ENCODE assay signal across 18 cellular contexts in the genomic region with DNA sequence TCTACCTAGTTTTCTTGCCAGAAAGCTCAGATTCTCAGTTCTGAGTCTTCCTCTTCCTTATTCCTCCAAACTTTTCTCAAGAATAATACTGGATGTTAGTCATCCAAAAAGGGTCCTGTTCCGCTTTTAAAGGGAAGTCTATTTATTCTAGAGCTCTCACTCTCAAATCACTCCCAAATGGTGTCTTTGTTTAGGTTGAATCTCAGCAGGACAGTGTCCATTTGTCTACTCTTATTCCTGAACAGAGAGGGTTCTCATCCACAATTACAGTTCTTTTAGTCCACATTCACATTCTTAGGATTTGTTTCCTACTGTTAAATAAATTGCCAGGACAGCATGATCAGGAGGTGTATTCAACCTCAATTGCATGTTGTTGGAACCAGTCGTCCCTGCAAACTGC.
"Had no signal": no experiment of that assay in that cellular context is flagged by ENCODE, and none has a peak within 500 bp of the region (broad histone marks: within the 10 kb centered on the region; RNA-seq: fewer than 3 reads in every experiment).

No MANE protein-coding gene starts in this region.

- H3K9me3 ChIP-seq: gastrocnemius medialis, prostate gland, right atrium auricular region, stomach, thyroid gland, vagina had no signal

- H3K27ac ChIP-seq: coronary artery, gastrocnemius medialis, prostate gland, right atrium auricular region, stomach, thyroid gland, vagina had no signal

- H3K27me3 ChIP-seq: gastrocnemius medialis, right atrium auricular region, stomach, thyroid gland, vagina had no signal

- H3K4me3 ChIP-seq: coronary artery, gastrocnemius medialis, lung, prostate gland, right atrium auricular region, smooth muscle cell, stomach, thyroid gland, vagina had no signal

- DNase-seq: effector memory CD8-positive, alpha-beta T cell; gastrocnemius medialis; kidney; natural killer cell; stimulated activated CD4-positive, alpha-beta T cell treated with anti-CD3 and anti-CD28 coated beads, Interleukin-12 subunit alpha, Interleukin-12 subunit beta, amount 100 ng/mL, for 4 hours; stimulated activated CD4-positive, alpha-beta T cell treated with anti-CD3 and anti-CD28 coated beads, Interleukin-1b, Interleukin-23, amount 100 ng/mL, for 48 hours; stimulated activated CD4-positive, alpha-beta T cell treated with anti-CD3 and anti-CD28 coated beads, Interleukin-4, amount 100 ng/mL, for 1 hour; stimulated activated CD8-positive, alpha-beta memory T cell treated with anti-CD3 and anti-CD28 coated beads, Interleukin-4, amount 100 ng/mL, for 48 hours; stimulated activated naive CD4-positive, alpha-beta T cell treated with Interleukin-2 at 50 U/mL for 16 hours; stomach; thyroid gland; trophoblast cell had no signal

- H3K36me3 ChIP-seq: gastrocnemius medialis, prostate gland, right atrium auricular region, stomach, thyroid gland, vagina had no signal

- H3K4me1 ChIP-seq: gastrocnemius medialis, prostate gland, right atrium auricular region, stomach, thyroid gland, vagina had no signal
